In the genomic region with DNA sequence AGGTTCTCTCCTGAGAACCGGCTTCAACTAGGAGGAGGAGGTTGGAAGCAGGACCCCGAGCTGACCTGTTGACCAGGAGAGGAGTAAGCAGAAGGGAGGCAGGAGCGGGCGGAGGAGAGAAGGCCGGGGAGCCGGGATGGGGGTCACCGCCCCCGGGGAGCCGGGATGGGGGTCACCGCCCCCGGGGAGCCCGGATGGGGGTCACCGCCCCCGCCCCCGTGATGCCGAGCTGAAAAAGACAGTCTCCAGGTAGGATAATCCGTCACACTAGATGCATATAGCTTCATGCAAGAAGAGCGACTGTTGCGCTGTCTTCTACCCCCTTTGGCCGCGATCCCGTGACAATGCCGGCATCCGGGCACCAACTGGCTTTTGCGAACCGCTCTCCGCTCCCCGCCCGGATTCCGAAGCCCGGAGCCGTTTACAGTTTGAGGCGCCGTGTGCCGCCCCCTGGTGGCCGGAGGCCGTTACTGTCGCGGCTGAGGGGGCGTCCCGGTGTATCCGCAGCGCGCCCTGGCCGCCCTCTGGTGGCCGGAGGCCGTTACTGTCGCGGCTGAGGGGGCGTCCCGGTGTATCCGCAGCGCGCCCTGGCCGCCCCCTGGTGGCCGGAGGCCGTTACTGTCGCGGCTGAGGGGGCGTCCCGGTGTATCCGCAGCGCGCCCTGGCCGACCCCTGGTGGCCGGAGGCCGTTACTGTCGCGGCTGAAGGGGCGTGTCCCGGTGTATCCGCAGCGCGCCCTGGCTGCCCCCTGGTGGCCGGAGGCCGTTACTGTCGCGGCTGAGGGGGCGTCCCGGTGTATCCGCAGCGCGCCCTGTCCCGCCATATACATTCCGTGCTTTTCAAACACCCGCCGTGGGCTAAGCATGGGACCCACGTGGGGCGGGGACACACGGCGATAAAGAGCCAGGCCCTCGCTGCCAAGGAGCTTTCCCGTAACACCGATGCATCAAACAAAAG, we compare ENCODE assay signal across 8 cellular contexts.
DNase-seq lines count a peak whose midpoint lies in the region; ATAC-seq and TF ChIP-seq lines count a peak whose summit lies in the region.

No MANE protein-coding gene starts in this region.

- no peak overlapping the region for H3K27ac Mint-ChIP-seq in stimulated activated effector memory CD8-positive, alpha-beta T cell treated with anti-CD3 and anti-CD28 coated beads, Interleukin-12 subunit alpha, Interleukin-12 subunit beta, amount 100 ng/mL, for 72 hours

- 0 out of 2 replicates have a peak, but pooled peaks have one; percentile 13 for TF ChIP-seq CTCF in LNCAP (IDR thresholded peaks at IDR 0.05)

- H3K4me1 Mint-ChIP-seq in stimulated activated effector memory CD8-positive, alpha-beta T cell treated with anti-CD3 and anti-CD28 coated beads, Interleukin-12 subunit alpha, Interleukin-12 subunit beta, amount 100 ng/mL, for 72 hours, result no peaks in the 10 kb centered on the region

- no peaks in the 10 kb centered on the region for H3K9me3 Mint-ChIP-seq in stimulated activated effector memory CD8-positive, alpha-beta T cell treated with anti-CD3 and anti-CD28 coated beads, Interleukin-12 subunit alpha, Interleukin-12 subunit beta, amount 100 ng/mL, for 72 hours

- no peak overlapping the region for H3K4me3 Mint-ChIP-seq in stimulated activated effector memory CD8-positive, alpha-beta T cell treated with anti-CD3 and anti-CD28 coated beads, Interleukin-12 subunit alpha, Interleukin-12 subunit beta, amount 100 ng/mL, for 72 hours

- peak; percentile 43 for DNase-seq in activated T-helper 1 cell treated with Interleukin-2 at 50 U/mL for 16 hours (ENCODE audit: low read depth)
- DNase-seq in iPS-NIHi7 (ENCODE audit: extremely low spot score), result peak; percentile 59
- peak; percentile 51 to 86 for DNase-seq in stimulated activated effector memory CD8-positive, alpha-beta T cell treated with anti-CD3 and anti-CD28 coated beads, Interleukin-12 subunit alpha, Interleukin-12 subunit beta, amount 100 ng/mL, for 72 hours (ENCODE audit: low spot score in 2 of 2)
- no peak for DNase-seq in ureter (ENCODE audit: low spot score)

- peaks cover 33% of the 10 kb centered on the region for H3K36me3 Mint-ChIP-seq in stimulated activated effector memory CD8-positive, alpha-beta T cell treated with anti-CD3 and anti-CD28 coated beads, Interleukin-12 subunit alpha, Interleukin-12 subunit beta, amount 100 ng/mL, for 72 hours

- peak; percentile 34 for ATAC-seq in stimulated activated effector memory CD8-positive, alpha-beta T cell treated with anti-CD3 and anti-CD28 coated beads, Interleukin-12 subunit alpha, Interleukin-12 subunit beta, amount 100 ng/mL, for 72 hours
- ATAC-seq in GM21528 (IDR thresholded peaks at IDR 0.05; ENCODE audit: low FRiP score, unreplicated experiment) (no peak), HG02870 (IDR thresholded peaks at IDR 0.05; ENCODE audit: unreplicated experiment) (no peak), GM21390 (IDR thresholded peaks at IDR 0.05; ENCODE audit: unreplicated experiment) (no peak)
